ENCODE assay signal across 9 cellular contexts in the genomic region with DNA sequence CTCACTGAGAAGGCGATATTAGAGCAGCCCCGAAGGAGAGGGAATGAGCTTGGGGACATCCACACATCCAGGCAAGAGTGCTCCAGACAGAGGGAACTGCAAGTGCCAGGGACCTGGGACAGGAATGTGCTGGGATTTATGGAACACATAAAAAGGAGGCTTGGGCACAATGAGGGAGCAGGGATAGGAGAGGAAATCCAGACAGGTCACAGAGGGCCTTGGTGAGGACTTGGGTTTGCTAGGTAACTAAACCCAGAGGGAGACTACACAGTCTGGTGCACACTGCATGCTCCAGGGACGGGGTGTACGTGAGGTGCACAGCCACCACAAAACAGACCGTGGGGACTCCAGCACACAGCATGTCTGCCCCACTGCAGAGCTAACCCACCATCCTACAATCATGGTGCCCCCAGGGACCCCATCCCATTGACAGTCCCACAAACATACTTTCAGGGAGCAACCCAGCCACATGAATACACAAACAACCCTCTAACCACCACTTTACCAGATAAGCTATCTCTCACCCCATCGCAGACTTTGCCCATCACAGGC. TPM values are rescaled to one million over a fixed set of nuclear protein-coding genes. Genes with fewer than 3 reads are reported as not detected.
A peak's percentile ranks its signal among the peaks of the same experiment; 100 is the strongest.
DNase-seq lines count a peak whose midpoint lies in the region; ATAC-seq and TF ChIP-seq lines count a peak whose summit lies in the region.
"Had no signal": no experiment of that assay in that cellular context is flagged by ENCODE, and none has a peak within 500 bp of the region (broad histone marks: within the 10 kb centered on the region; RNA-seq: fewer than 3 reads in every experiment).

No MANE protein-coding gene starts in this region.

- H3K27me3 ChIP-seq in BLaER1, result no peaks in the 10 kb centered on the region

- peak; percentile 7 for ATAC-seq in HG03108 (IDR thresholded peaks at IDR 0.05; ENCODE audit: unreplicated experiment)
- peak; percentile 3 to 15 for ATAC-seq in naive thymus-derived CD8-positive, alpha-beta T cell
- no peak for ATAC-seq in HG03520 (IDR thresholded peaks at IDR 0.05; ENCODE audit: unreplicated experiment)
- ATAC-seq in HG03139 (IDR thresholded peaks at IDR 0.05; ENCODE audit: unreplicated experiment), result no peak

- H3K9me3 ChIP-seq in BLaER1, result no peaks in the 10 kb centered on the region

- peaks cover 0 to 4% (median 0%) of the 10 kb centered on the region in 5 experiments for H3K9me3 Mint-ChIP-seq in brain
- no peaks in the 10 kb centered on the region for H3K9me3 Mint-ChIP-seq in naive thymus-derived CD8-positive, alpha-beta T cell

- H3K4me2 ChIP-seq in BLaER1, result peak overlapping the region; percentile 85

- peaks cover 81% of the 10 kb centered on the region for H3K4me1 ChIP-seq in BLaER1

- H4K20me1 ChIP-seq in BLaER1, result no peaks in the 10 kb centered on the region

- H3K27ac Mint-ChIP-seq in brain, result peak overlapping the region; percentile 56 to 98 (median 97)
- peak overlapping the region; percentile 94 to 100 (median 98) for H3K27ac Mint-ChIP-seq in naive thymus-derived CD8-positive, alpha-beta T cell

- peaks cover 14% of the 10 kb centered on the region for H3K27me3 Mint-ChIP-seq in brain
- no peaks in the 10 kb centered on the region for H3K27me3 Mint-ChIP-seq in naive thymus-derived CD8-positive, alpha-beta T cell

- no peak for TF ChIP-seq CTCF in brain (conservative IDR thresholded peaks at IDR 0.05)

- H3K4me3 ChIP-seq in BLaER1, result 0 out of 2 replicates have a peak overlapping the region, but pooled peaks have one; percentile 62

- H3K9ac ChIP-seq in BLaER1, result peak overlapping the region; percentile 96

- POLR2A ChIA-PET in naive thymus-derived CD8-positive, alpha-beta T cell (lab: Charles Lee), result interaction anchor here (0.5 to 11.2 kb wide), 13 partner anchors 8 to 552 kb away, joined by 3 to 258 read pairs (median 5); a partner anchor contains a TSS

- DNase-seq in naive thymus-derived CD8-positive, alpha-beta T cell, result no peak
- DNase-seq in putamen (ENCODE audit: low spot score), result no peak
- DNase-seq in activated effector memory CD4-positive, alpha-beta T cell treated with Interleukin-2 at 50 U/mL for 16 hours, result no peak
- DNase-seq: posterior cingulate gyrus had no signal

- peak overlapping the region; percentile 100 for H3K27ac ChIP-seq in BLaER1

- H3K4me1 Mint-ChIP-seq in brain, result peaks cover 39% of the 10 kb centered on the region
- peaks cover 27 to 77% (median 64%) of the 10 kb centered on the region in 4 donors for H3K4me1 Mint-ChIP-seq in naive thymus-derived CD8-positive, alpha-beta T cell

- peak overlapping the region; percentile 8 to 89 (median 38) for H3K4me3 Mint-ChIP-seq in brain
- H3K4me3 Mint-ChIP-seq in naive thymus-derived CD8-positive, alpha-beta T cell, result peak overlapping the region; percentile 79 to 98 (median 87)

- H3K36me3 Mint-ChIP-seq in brain, result peaks cover 16% of the 10 kb centered on the region
- H3K36me3 Mint-ChIP-seq in naive thymus-derived CD8-positive, alpha-beta T cell, result peaks cover 0 to 17% (median 0%) of the 10 kb centered on the region in 3 donors

- peaks cover 30% of the 10 kb centered on the region for H3K36me3 ChIP-seq in BLaER1

RNA-seq across cellular contexts. Expression of a gene that starts 5.6 kb away (rescaled TPM):
- polyA plus RNA-seq in brain (ENCODE audit: insufficient read depth, low read depth, low replicate concordance), result 20.6 TPM
- 100 to 1,000 TPM; 184 to 188 TPM for total RNA-seq in naive thymus-derived CD8-positive, alpha-beta T cell
- 100 to 1,000 TPM in 2 of 3 donors, 10 to 100 TPM in 1; 70.4 to 137 (median 109) TPM for polyA plus RNA-seq in naive thymus-derived CD8-positive, alpha-beta T cell

RNA-seq across cellular contexts. Expression of a gene that starts 9.9 kb away (rescaled TPM):
- 71.5 TPM for polyA plus RNA-seq in brain (ENCODE audit: insufficient read depth, low read depth, low replicate concordance)
- total RNA-seq in naive thymus-derived CD8-positive, alpha-beta T cell, result 10 to 100 TPM; 53.8 to 59.0 TPM
- polyA plus RNA-seq in naive thymus-derived CD8-positive, alpha-beta T cell, result 10 to 100 TPM; 48.1 to 71.4 (median 59.6) TPM

RNA-seq across cellular contexts. Expression of a gene that starts 10.2 kb away (rescaled TPM):
- 92.9 TPM for polyA plus RNA-seq in brain (ENCODE audit: insufficient read depth, low read depth, low replicate concordance)
- total RNA-seq in naive thymus-derived CD8-positive, alpha-beta T cell, result 10 to 100 TPM; 44.4 to 47.4 TPM
- polyA plus RNA-seq in naive thymus-derived CD8-positive, alpha-beta T cell, result 10 to 100 TPM; 30.7 to 53.0 (median 43.8) TPM

RNA-seq across cellular contexts. Expression of a gene that starts 11.4 kb away (rescaled TPM):
- 28.8 TPM for polyA plus RNA-seq in brain (ENCODE audit: insufficient read depth, low read depth, low replicate concordance)
- total RNA-seq in naive thymus-derived CD8-positive, alpha-beta T cell, result 10 to 100 TPM; 14.3 to 23.8 TPM
- polyA plus RNA-seq in naive thymus-derived CD8-positive, alpha-beta T cell, result 1 to 10 TPM; 4.2 to 5.0 (median 4.8) TPM

RNA-seq across cellular contexts. Expression of a gene that starts 34.7 kb away (rescaled TPM):
- 2,932 TPM for polyA plus RNA-seq in brain (ENCODE audit: insufficient read depth, low read depth, low replicate concordance)
- 1,000 to 10,000 TPM; 3,730 to 3,760 TPM for total RNA-seq in naive thymus-derived CD8-positive, alpha-beta T cell
- polyA plus RNA-seq in naive thymus-derived CD8-positive, alpha-beta T cell, result 1,000 to 10,000 TPM; 2,588 to 2,812 (median 2,742) TPM

Comparison
In these comparisons a context has a peak if more than half of its experiments do, and no peak if none do; other contexts are left out.
1. ATAC-seq: peak in HG03108 (single experiment) and naive thymus-derived CD8-positive, alpha-beta T cell (2 of 2); none in HG03520 (single experiment) and HG03139 (single experiment).